ENCODE assay signal across 8 cellular contexts in genomic region chr14:99793213-99794155, GRCh38. TPM values are rescaled to one million over a fixed set of nuclear protein-coding genes. Genes with fewer than 3 reads are reported as not detected.
A peak's percentile ranks its signal among the peaks of the same experiment; 100 is the strongest.
DNase-seq lines count a peak whose midpoint lies in the region; ATAC-seq and TF ChIP-seq lines count a peak whose summit lies in the region.

A gene with protein sequence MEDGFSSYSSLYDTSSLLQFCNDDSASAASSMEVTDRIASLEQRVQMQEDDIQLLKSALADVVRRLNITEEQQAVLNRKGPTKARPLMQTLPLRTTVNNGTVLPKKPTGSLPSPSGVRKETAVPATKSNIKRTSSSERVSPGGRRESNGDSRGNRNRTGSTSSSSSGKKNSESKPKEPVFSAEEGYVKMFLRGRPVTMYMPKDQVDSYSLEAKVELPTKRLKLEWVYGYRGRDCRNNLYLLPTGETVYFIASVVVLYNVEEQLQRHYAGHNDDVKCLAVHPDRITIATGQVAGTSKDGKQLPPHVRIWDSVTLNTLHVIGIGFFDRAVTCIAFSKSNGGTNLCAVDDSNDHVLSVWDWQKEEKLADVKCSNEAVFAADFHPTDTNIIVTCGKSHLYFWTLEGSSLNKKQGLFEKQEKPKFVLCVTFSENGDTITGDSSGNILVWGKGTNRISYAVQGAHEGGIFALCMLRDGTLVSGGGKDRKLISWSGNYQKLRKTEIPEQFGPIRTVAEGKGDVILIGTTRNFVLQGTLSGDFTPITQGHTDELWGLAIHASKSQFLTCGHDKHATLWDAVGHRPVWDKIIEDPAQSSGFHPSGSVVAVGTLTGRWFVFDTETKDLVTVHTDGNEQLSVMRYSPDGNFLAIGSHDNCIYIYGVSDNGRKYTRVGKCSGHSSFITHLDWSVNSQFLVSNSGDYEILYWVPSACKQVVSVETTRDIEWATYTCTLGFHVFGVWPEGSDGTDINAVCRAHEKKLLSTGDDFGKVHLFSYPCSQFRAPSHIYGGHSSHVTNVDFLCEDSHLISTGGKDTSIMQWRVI (plus strand): TSS chr14:99793413. CDS start chr14:99793477, 64 bp downstream.

- peak; percentile 80 for ATAC-seq in GM23338

- H3F3A ChIP-seq in GM23338 (replicated peaks; ENCODE audit: low read depth) = 0 out of 2 replicates have a peak, but pooled peaks cover 5% of the 10 kb centered on the region

- DNase-seq in EH (ENCODE audit: low read depth) = peak; percentile 89
- DNase-seq in GM23338 (ENCODE audit: low spot score) = peak; percentile 88
- peak; percentile 72 for DNase-seq in M059J (ENCODE audit: low read depth)
- peak; percentile 46 for DNase-seq in T-helper 22 cell (ENCODE audit: low read depth)
- DNase-seq in ascending aorta (ENCODE audit: low spot score in 2 of 2) = peak in 1 of 2 donors; percentile 89
- peak; percentile 76 for DNase-seq in right atrium auricular region (ENCODE audit: low spot score)
- peak; percentile 88 for DNase-seq in putamen (ENCODE audit: low spot score)
- DNase-seq in ureter (ENCODE audit: low spot score) = peak; percentile 80

- peaks cover 9% of the 10 kb centered on the region for H3K27me3 ChIP-seq in GM23338 (ENCODE audit: insufficient read depth)
- H3K27me3 ChIP-seq in ascending aorta = no peaks in the 10 kb centered on the region
- no peaks in the 10 kb centered on the region for H3K27me3 ChIP-seq in right atrium auricular region

- peaks cover 20% of the 10 kb centered on the region for H3K79me2 ChIP-seq in GM23338 (replicated peaks; ENCODE audit: insufficient read depth)

- peaks cover 4% of the 10 kb centered on the region for H3K27me3 Mint-ChIP-seq in GM23338 (ENCODE audit: insufficient read depth, low read depth, poor library complexity)

- H3K4me3 Mint-ChIP-seq in GM23338 = peak within 1 kb of the TSS; percentile 73

- H3K36me3 Mint-ChIP-seq in GM23338 (ENCODE audit: low read depth) = no peaks in the 10 kb centered on the region

- no peak within 1 kb of the TSS for H3K27ac Mint-ChIP-seq in GM23338

- H2AFZ ChIP-seq in GM23338 = peak within 1 kb of the TSS; percentile 92

- TF ChIP-seq CTCF in GM23338 (conservative IDR thresholded peaks at IDR 0.05; ENCODE audit: low read depth in 2 of 2) (peak in 1 of 2 experiments; percentile 24; a peak in 1 of 4 replicates), ascending aorta (IDR thresholded peaks at IDR 0.05) (no peak), right atrium auricular region (IDR thresholded peaks at IDR 0.05) (no peak)

- H3K4me1 ChIP-seq in GM23338 (ENCODE audit: insufficient read depth) = peaks cover 13% of the 10 kb centered on the region
- peaks cover 0 to 6% of the 10 kb centered on the region in 2 donors for H3K4me1 ChIP-seq in ascending aorta
- peaks cover 0 to 30% of the 10 kb centered on the region in 2 donors for H3K4me1 ChIP-seq in right atrium auricular region

- H4K20me1 ChIP-seq in GM23338 (replicated peaks; ENCODE audit: insufficient read depth) = no peaks in the 10 kb centered on the region

- H3K9me3 ChIP-seq in ascending aorta = no peaks in the 10 kb centered on the region
- no peaks in the 10 kb centered on the region for H3K9me3 ChIP-seq in right atrium auricular region

- H3K4me3 ChIP-seq in GM23338 (peak within 1 kb of the TSS; percentile 68), ascending aorta (peak within 1 kb of the TSS; percentile 73 to 84), right atrium auricular region (peak within 1 kb of the TSS; percentile 46 to 62)

- no peak within 1 kb of the TSS for H3K27ac ChIP-seq in GM23338 (ENCODE audit: low read depth)
- peak within 1 kb of the TSS; percentile 88 to 96 for H3K27ac ChIP-seq in ascending aorta
- H3K27ac ChIP-seq in right atrium auricular region = peak within 1 kb of the TSS; percentile 75 to 80

- peaks cover 25% of the 10 kb centered on the region for H3K4me1 Mint-ChIP-seq in GM23338

- intact Hi-C loops in ascending aorta (cut with DNase I) = loop anchor here (1.0 to 10.0 kb wide), 6 partner anchors 27 to 421 kb away; partner anchors contain the start of genes CCDC85C and CYP46A1

- H3K36me3 ChIP-seq in GM23338 (ENCODE audit: insufficient read depth) = no peaks in the 10 kb centered on the region
- no peaks in the 10 kb centered on the region for H3K36me3 ChIP-seq in ascending aorta
- no peaks in the 10 kb centered on the region for H3K36me3 ChIP-seq in right atrium auricular region

- no peaks in the 10 kb centered on the region for H3K9me2 ChIP-seq in GM23338 (ENCODE audit: insufficient read depth)

- peak within 1 kb of the TSS; percentile 84 for H3K4me2 ChIP-seq in GM23338

- no peaks in the 10 kb centered on the region for H3K9me3 Mint-ChIP-seq in GM23338

TF ChIP-seq in GM23338, 12 proteins besides CTCF, POLR2A, EP300 and RAD21:
- TF ChIP-seq CREB1 (CRISPR knock-in tag; IDR thresholded peaks at IDR 0.05; ENCODE audit: low read depth) (no peak), EZH2 (IDR thresholded peaks at IDR 0.05; ENCODE audit: low read depth, unreplicated experiment) (no peak), ETS1 (IDR thresholded peaks at IDR 0.05) (no peak), ZNF462 (CRISPR knock-in tag; IDR thresholded peaks at IDR 0.05) (no peak)

RNA-seq across cellular contexts. Expression of the gene that starts here (rescaled TPM):
- 18.1 and 24.1 TPM in 2 replicates for total RNA-seq in GM23338 (2014; rRNA removed; shearing (Covaris generic))
- polyA plus RNA-seq in GM23338 (2016; fragmentation: Nextera tagmentation; extraction: Ambion mirVana) = 4.7 and 7.0 TPM in 2 replicates
- total RNA-seq in M059J (2014; rRNA removed; shearing (Covaris generic)) = 32.0 and 32.6 TPM in 2 replicates
- 28.3 TPM for total RNA-seq in ascending aorta
- total RNA-seq in right atrium auricular region = 10 to 100 TPM; 28.3 to 30.2 TPM
- 34.1 TPM for total RNA-seq in ureter
